8 cellular contexts compared by ENCODE assay signal in the genomic region with DNA sequence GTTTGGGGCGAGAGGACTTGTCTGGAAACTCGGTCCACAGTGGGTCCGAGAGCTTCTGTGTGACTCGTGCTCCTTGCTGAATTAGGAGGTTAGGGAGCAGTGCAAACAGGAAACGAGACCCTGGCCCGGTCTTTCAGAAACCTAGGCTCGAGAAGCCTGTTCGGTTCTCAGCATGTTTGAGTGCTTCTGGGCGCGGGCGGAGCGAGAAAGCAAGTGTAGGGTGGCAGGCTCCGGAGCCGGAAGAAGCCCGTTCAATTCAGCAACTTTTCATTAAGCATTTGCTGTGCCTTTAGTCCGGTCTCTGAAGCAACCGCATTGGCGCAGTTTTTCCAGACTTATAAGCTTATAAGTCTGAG. TPM values are rescaled to one million over a fixed set of nuclear protein-coding genes. Genes with fewer than 3 reads are reported as not detected.
DNase-seq lines count a peak whose midpoint lies in the region; ATAC-seq and TF ChIP-seq lines count a peak whose summit lies in the region.

No MANE protein-coding gene starts in this region.

- peak overlapping the region in 1 of 2 experiments; percentile 9 for H3K14ac ChIP-seq in mesenchymal stem cell (ENCODE audit: low read length in 2 of 2)

- H3K27ac ChIP-seq in WERI-Rb-1 (peak overlapping the region; percentile 85), mesenchymal stem cell (ENCODE audit: low read length, poor library complexity, severe bottlenecking) (peak overlapping the region; percentile 57)

- peak overlapping the region; percentile 87 for H3K4me2 ChIP-seq in mesenchymal stem cell (ENCODE audit: low read length, poor library complexity, severe bottlenecking)

- CTCF ChIA-PET in GM10248 (lab: Yijun Ruan, JAX), result interaction anchor here (0.6 to 5.5 kb wide), 24 partner anchors 8 to 215 kb away, joined by 3 to 44 read pairs (median 4); no protein-coding TSS in a partner anchor

- H2AFZ ChIP-seq in mesenchymal stem cell (ENCODE audit: low read depth, low read length), result no peak overlapping the region

- peak overlapping the region; percentile 96 to 98 for H3K18ac ChIP-seq in mesenchymal stem cell (ENCODE audit: low read depth in 1 of 2, low read length in 2 of 2)

- ATAC-seq in GM19035 (IDR thresholded peaks at IDR 0.05; ENCODE audit: unreplicated experiment) (peak; percentile 21), HG03432 (IDR thresholded peaks at IDR 0.05; ENCODE audit: unreplicated experiment) (peak; percentile 7)

- peaks cover 9% of the 10 kb centered on the region for H3K4me1 ChIP-seq in mesenchymal stem cell (ENCODE audit: control insufficient read depth, insufficient read depth, low read depth, low read length)

- peak overlapping the region; percentile 57 for H4K8ac ChIP-seq in mesenchymal stem cell (ENCODE audit: low read length)

- H3K4ac ChIP-seq in mesenchymal stem cell (ENCODE audit: low read depth in 1 of 2, low read length in 2 of 2), result peak overlapping the region; percentile 73 to 83

- no peak overlapping the region for H2AK5ac ChIP-seq in mesenchymal stem cell (ENCODE audit: low read length, severe bottlenecking)

- H2BK120ac ChIP-seq in mesenchymal stem cell (ENCODE audit: low read depth, low read length), result peak overlapping the region; percentile 54

- H4K91ac ChIP-seq in mesenchymal stem cell (ENCODE audit: low read length), result peak overlapping the region; percentile 91

- peak overlapping the region; percentile 98 for H3K4me3 ChIP-seq in WERI-Rb-1 (ENCODE audit: low read depth, low read length)
- peak overlapping the region; percentile 78 for H3K4me3 ChIP-seq in choroid plexus epithelial cell (ENCODE audit: low read depth, low read length)
- H3K4me3 ChIP-seq in mesenchymal stem cell (ENCODE audit: insufficient read depth in 1 of 2, low read depth in 1 of 2, low read length in 2 of 2), result peak overlapping the region; percentile 91 to 92

- WGBS in mesenchymal stem cell, result under 1% methylated on average over 18 of the region's 18 CpGs

- POLR2A ChIA-PET in GM10248 (lab: Yijun Ruan, JAX), result interaction anchor here (1.8 kb wide), 1 partner anchor 15 kb away, joined by 8 read pairs; no protein-coding TSS in a partner anchor

- peak overlapping the region; percentile 94 for H3K9ac ChIP-seq in mesenchymal stem cell (ENCODE audit: low read length)

- peak overlapping the region in 1 of 2 experiments; percentile 97 for H3K23ac ChIP-seq in mesenchymal stem cell (ENCODE audit: low read length in 2 of 2)

- no peaks in the 10 kb centered on the region for H3K9me3 ChIP-seq in WERI-Rb-1 (ENCODE audit: severe bottlenecking)
- no peaks in the 10 kb centered on the region for H3K9me3 ChIP-seq in mesenchymal stem cell (ENCODE audit: control insufficient read depth, low read length)

- H3K27me3 ChIP-seq in WERI-Rb-1 (ENCODE audit: insufficient read depth, low read depth, severe bottlenecking), result no peaks in the 10 kb centered on the region
- H3K27me3 ChIP-seq in mesenchymal stem cell (ENCODE audit: control insufficient read depth in 1 of 2, insufficient read depth in 1 of 2, low read length in 2 of 2), result no peaks in the 10 kb centered on the region

- H2BK12ac ChIP-seq in mesenchymal stem cell (ENCODE audit: low read length in 2 of 2), result no peak overlapping the region

- no peak overlapping the region for H2BK15ac ChIP-seq in mesenchymal stem cell (ENCODE audit: low read depth, poor library complexity, severe bottlenecking)

- DNase-seq in WERI-Rb-1 (peak; percentile 11), choroid plexus epithelial cell (ENCODE audit: low read depth) (peak; percentile 41), mesenchymal stem cell (peak; percentile 45), retina (no peak), GM10248 (ENCODE audit: extremely low spot score) (no peak)
- DNase-seq in stimulated activated CD8-positive, alpha-beta memory T cell treated with anti-CD3 and anti-CD28 coated beads, Interleukin-4, amount 100 ng/mL, for 48 hours, result peak; percentile 62

- peaks cover 18% of the 10 kb centered on the region for H3K36me3 ChIP-seq in WERI-Rb-1
- peaks cover 0 to 10% of the 10 kb centered on the region in 2 experiments for H3K36me3 ChIP-seq in mesenchymal stem cell (ENCODE audit: control insufficient read depth in 1 of 2, insufficient read depth in 2 of 2, low read depth in 1 of 2, low read length in 2 of 2)

- peak overlapping the region; percentile 80 for H2BK5ac ChIP-seq in mesenchymal stem cell (ENCODE audit: low read depth, low read length, poor library complexity, severe bottlenecking)

- no peak for TF ChIP-seq CTCF in WERI-Rb-1 (IDR thresholded peaks at IDR 0.05; ENCODE audit: low read depth, low read length)
- no peak for TF ChIP-seq CTCF in choroid plexus epithelial cell (conservative IDR thresholded peaks at IDR 0.05; ENCODE audit: low read depth, low read length)
- TF ChIP-seq CTCF in GM10248 (IDR thresholded peaks at IDR 0.05; ENCODE audit: control extremely low read depth, extremely low read depth, low read depth, missing control alignments), result no peak

- no peaks in the 10 kb centered on the region for H3K79me1 ChIP-seq in mesenchymal stem cell (replicated peaks; ENCODE audit: low read length, poor library complexity, severe bottlenecking)

RNA-seq across cellular contexts. Expression of gene CLTA, which starts 0.5 kb away (rescaled TPM):
- polyA plus RNA-seq in mesenchymal stem cell (2013, experiment 1 of 2), result 420 TPM
- polyA plus RNA-seq in mesenchymal stem cell (2013, experiment 2 of 2), result 415 TPM

RNA-seq across cellular contexts. Expression of gene CCIN, which starts 22.1 kb away (rescaled TPM):
- 0.01 TPM for polyA plus RNA-seq in mesenchymal stem cell (2013, experiment 1 of 2)
- 0.04 TPM for polyA plus RNA-seq in mesenchymal stem cell (2013, experiment 2 of 2)

RNA-seq across cellular contexts. Expression of gene GLIPR2, which starts 54.7 kb away (rescaled TPM):
- polyA plus RNA-seq in mesenchymal stem cell (2013, experiment 1 of 2), result 36.0 TPM
- polyA plus RNA-seq in mesenchymal stem cell (2013, experiment 2 of 2), result 35.7 TPM

Comparison
In these comparisons a context has a peak if more than half of its experiments do, and no peak if none do; other contexts are left out.
1. DNase-seq: peak in WERI-Rb-1 (single experiment), choroid plexus epithelial cell (single experiment), mesenchymal stem cell (single experiment) and stimulated activated CD8-positive, alpha-beta memory T cell treated with anti-CD3 and anti-CD28 coated beads, Interleukin-4, amount 100 ng/mL, for 48 hours (single experiment); none in retina (single experiment) and GM10248 (single experiment).
2. Peak in every context shown above with its lines, with median percentiles within 50 percentile points of each other: H3K4me3 ChIP-seq.